9 cellular contexts compared by ENCODE assay signal in the genomic region with DNA sequence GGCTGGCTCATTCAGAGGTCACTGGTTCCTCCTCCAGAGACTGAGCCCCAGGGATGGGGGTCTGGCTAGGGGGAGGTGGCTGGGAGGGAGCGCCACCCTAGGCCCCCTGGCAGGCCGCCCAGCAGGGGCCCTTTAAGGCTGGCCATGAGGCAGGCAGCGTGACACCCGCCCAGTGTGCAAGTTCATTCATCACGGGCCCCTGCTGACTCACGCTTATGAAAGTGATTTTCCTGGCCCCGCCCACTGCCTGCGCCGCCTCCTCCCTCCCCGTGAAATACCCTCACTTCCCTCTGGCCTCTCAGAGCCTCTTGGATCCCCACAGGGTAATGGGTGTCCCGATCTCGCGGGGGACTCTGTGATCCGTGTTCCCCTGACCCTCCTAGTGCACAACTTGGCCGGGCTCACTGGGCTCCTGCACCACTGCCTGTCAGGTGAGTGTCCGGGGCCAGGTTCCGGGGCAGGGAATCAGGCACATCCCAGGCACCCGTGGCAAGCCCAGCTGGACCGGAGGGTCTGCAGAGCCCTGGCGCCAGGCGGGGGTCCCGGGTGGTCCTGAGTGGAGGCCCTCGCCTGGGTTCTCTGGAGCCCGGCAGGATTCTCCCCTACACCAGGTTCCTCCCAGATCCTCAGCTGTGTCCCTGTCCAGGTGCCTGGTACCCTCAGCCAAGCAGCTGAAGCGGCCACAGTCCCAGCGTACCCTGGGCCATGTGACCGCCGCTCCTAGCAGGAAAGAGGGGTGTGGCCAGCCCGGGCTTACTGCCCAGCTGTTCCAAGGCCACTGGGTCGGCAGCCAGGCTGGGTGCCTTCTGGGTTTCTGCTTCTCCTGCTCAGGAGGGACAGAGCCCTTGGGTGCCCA. TPM values are rescaled to one million over a fixed set of nuclear protein-coding genes. Genes with fewer than 3 reads are reported as not detected.
DNase-seq lines count a peak whose midpoint lies in the region; ATAC-seq and TF ChIP-seq lines count a peak whose summit lies in the region.
"Had no signal": no experiment of that assay in that cellular context is flagged by ENCODE, and none has a peak within 500 bp of the region (broad histone marks: within the 10 kb centered on the region; RNA-seq: fewer than 3 reads in every experiment).

A gene with protein sequence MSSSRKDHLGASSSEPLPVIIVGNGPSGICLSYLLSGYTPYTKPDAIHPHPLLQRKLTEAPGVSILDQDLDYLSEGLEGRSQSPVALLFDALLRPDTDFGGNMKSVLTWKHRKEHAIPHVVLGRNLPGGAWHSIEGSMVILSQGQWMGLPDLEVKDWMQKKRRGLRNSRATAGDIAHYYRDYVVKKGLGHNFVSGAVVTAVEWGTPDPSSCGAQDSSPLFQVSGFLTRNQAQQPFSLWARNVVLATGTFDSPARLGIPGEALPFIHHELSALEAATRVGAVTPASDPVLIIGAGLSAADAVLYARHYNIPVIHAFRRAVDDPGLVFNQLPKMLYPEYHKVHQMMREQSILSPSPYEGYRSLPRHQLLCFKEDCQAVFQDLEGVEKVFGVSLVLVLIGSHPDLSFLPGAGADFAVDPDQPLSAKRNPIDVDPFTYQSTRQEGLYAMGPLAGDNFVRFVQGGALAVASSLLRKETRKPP (plus strand): TSS at position 301 of the 856 bp plus-strand sequence. CDS start 4,432 bp downstream, outside the sequence.

- H3K27ac Mint-ChIP-seq in CD4-positive, alpha-beta memory T cell = peak within 1 kb of the TSS in 2 of 7 donors; percentile 43 to 50

- peaks cover 0 to 8% (median 4%) of the 10 kb centered on the region in 4 donors for H3K4me1 Mint-ChIP-seq in CD4-positive, alpha-beta memory T cell
- H3K4me1 Mint-ChIP-seq: central memory CD8-positive, alpha-beta T cell had no signal

- peaks cover 10 to 15% of the 10 kb centered on the region in 2 donors for H3K27me3 Mint-ChIP-seq in CD4-positive, alpha-beta memory T cell

- no peak within 1 kb of the TSS for H3K9ac ChIP-seq in OCI-LY1 (ENCODE audit: low read length)
- peak within 1 kb of the TSS; percentile 81 for H3K9ac ChIP-seq in mucosa of stomach (ENCODE audit: low read length)

- 0 to 1% methylated on average over 29 to 30 of the region's 30 CpGs for WGBS in esophagus, 2 donors

- no peaks in the 10 kb centered on the region for H3K27me3 ChIP-seq in CD4-positive, alpha-beta memory T cell (ENCODE audit: insufficient read depth, low read length)
- no peaks in the 10 kb centered on the region for H3K27me3 ChIP-seq in OCI-LY1 (ENCODE audit: insufficient read depth, low read length)
- no peaks in the 10 kb centered on the region for H3K27me3 ChIP-seq in esophagus (ENCODE audit: control insufficient read depth in 1 of 2, insufficient read depth in 2 of 2, low read length in 2 of 2)
- H3K27me3 ChIP-seq in mucosa of stomach (ENCODE audit: control insufficient read depth, insufficient read depth, low read length) = no peaks in the 10 kb centered on the region

- POLR2A ChIA-PET in CD4-positive, alpha-beta memory T cell (lab: Charles Lee; ENCODE audit: partially characterized antibody) = interaction anchor here (1.4 kb wide), 1 partner anchor 234 kb away, joined by 3 read pairs; no protein-coding TSS in a partner anchor

- no peaks in the 10 kb centered on the region for H3K36me3 Mint-ChIP-seq in CD4-positive, alpha-beta memory T cell

- H3K9me2 ChIP-seq in OCI-LY1 (ENCODE audit: low read depth, low read length) = no peaks in the 10 kb centered on the region

- H3K4me3 Mint-ChIP-seq in CD4-positive, alpha-beta memory T cell = peak within 1 kb of the TSS in 7 of 8 donors; percentile 32 to 79 (median 66)
- H3K4me3 Mint-ChIP-seq: central memory CD8-positive, alpha-beta T cell had no signal

- no peaks in the 10 kb centered on the region for H3F3A ChIP-seq in OCI-LY1 (ENCODE audit: insufficient read depth, low read length)

- no peaks in the 10 kb centered on the region for H4K20me1 ChIP-seq in OCI-LY1 (ENCODE audit: insufficient read depth, low read length)

- no peak for TF ChIP-seq CTCF in OCI-LY1 (IDR thresholded peaks at IDR 0.05; ENCODE audit: low read length)

- H3K4me2 ChIP-seq in OCI-LY1 (ENCODE audit: low read length) = peak within 1 kb of the TSS; percentile 44; the same call in 1 of the 2 replicates

- peak; percentile 95 for ATAC-seq in GM19463 (IDR thresholded peaks at IDR 0.05; ENCODE audit: unreplicated experiment)

- intact Hi-C loops in CD4-positive, alpha-beta memory T cell (cut with micrococcal nuclease) = no loop called here

- no peak within 1 kb of the TSS for H3K27ac ChIP-seq in CD4-positive, alpha-beta memory T cell (ENCODE audit: low read depth, low read length)
- H3K27ac ChIP-seq in OCI-LY1 (ENCODE audit: low read depth, low read length, poor library complexity, severe bottlenecking) (no peak within 1 kb of the TSS), esophagus (ENCODE audit: low read depth in 2 of 2, low read length in 1 of 2) (peak within 1 kb of the TSS; percentile 94 to 96)

- H3K9me3 ChIP-seq in CD4-positive, alpha-beta memory T cell (ENCODE audit: control insufficient read depth in 1 of 2, low read length in 2 of 2) = no peaks in the 10 kb centered on the region
- H3K9me3 ChIP-seq in OCI-LY1 (ENCODE audit: low read length) (no peaks in the 10 kb centered on the region), esophagus (ENCODE audit: control insufficient read depth in 2 of 2, insufficient read depth in 1 of 2, low read depth in 1 of 2, low read length in 1 of 2) (no peaks in the 10 kb centered on the region), mucosa of stomach (ENCODE audit: control insufficient read depth, low read length) (no peaks in the 10 kb centered on the region)

- CTCF ChIA-PET in CD4-positive, alpha-beta memory T cell (lab: Charles Lee; ENCODE audit: partially characterized antibody) = interaction anchor here (1.0 kb wide), 1 partner anchor 223 kb away, joined by 3 read pairs; no protein-coding TSS in a partner anchor

- H2AFZ ChIP-seq in OCI-LY1 (ENCODE audit: low read length) = no peak within 1 kb of the TSS

- H3K36me3 ChIP-seq in CD4-positive, alpha-beta memory T cell (ENCODE audit: insufficient read depth, low read length) = no peaks in the 10 kb centered on the region
- H3K36me3 ChIP-seq in OCI-LY1 (ENCODE audit: insufficient read depth, low read length) (no peaks in the 10 kb centered on the region), esophagus (ENCODE audit: control insufficient read depth in 2 of 2, insufficient read depth in 2 of 2, low read length in 1 of 2) (peaks cover 0 to 2% of the 10 kb centered on the region in 2 donors), mucosa of stomach (ENCODE audit: control insufficient read depth, insufficient read depth, low read length) (no peaks in the 10 kb centered on the region)

- H3K4me3 ChIP-seq in CD4-positive, alpha-beta memory T cell (ENCODE audit: low read length in 2 of 2) = no peak within 1 kb of the TSS
- H3K4me3 ChIP-seq in OCI-LY1 (ENCODE audit: low read depth, low read length, poor library complexity, severe bottlenecking) (peak within 1 kb of the TSS; percentile 28), esophagus (ENCODE audit: low read depth in 1 of 2, low read length in 2 of 2) (peak within 1 kb of the TSS; percentile 55 to 70), mucosa of stomach (ENCODE audit: low read length) (peak within 1 kb of the TSS; percentile 84)

- peaks cover 10% of the 10 kb centered on the region for H3K4me1 ChIP-seq in CD4-positive, alpha-beta memory T cell (ENCODE audit: insufficient read depth, low read length)
- H3K4me1 ChIP-seq in OCI-LY1 (ENCODE audit: insufficient read depth, low read length, severe bottlenecking) (peaks cover 3% of the 10 kb centered on the region), esophagus (ENCODE audit: control insufficient read depth in 2 of 2, insufficient read depth in 2 of 2, low read length in 1 of 2) (peaks cover 0 to 14% of the 10 kb centered on the region in 2 donors), mucosa of stomach (ENCODE audit: control insufficient read depth, insufficient read depth, low read length) (peaks cover 41% of the 10 kb centered on the region)

- no peaks in the 10 kb centered on the region for H3K9me3 Mint-ChIP-seq in CD4-positive, alpha-beta memory T cell
- H3K9me3 Mint-ChIP-seq: central memory CD8-positive, alpha-beta T cell had no signal

- H3K79me2 ChIP-seq in OCI-LY1 (ENCODE audit: insufficient read depth, low read length) = no peaks in the 10 kb centered on the region

- peak in 3 of 5 donors; percentile 13 to 59 (median 21) for DNase-seq in CD4-positive, alpha-beta memory T cell
- DNase-seq in HPDE6-E6E7 (ENCODE audit: extremely low spot score) (peak; percentile 96), activated T-cell treated with anti-CD3 and anti-CD28 coated beads for 4 hours (peak; percentile 73)
- peak; percentile 59 to 70 for DNase-seq in stimulated activated CD8-positive, alpha-beta memory T cell treated with anti-CD3 and anti-CD28 coated beads, Interleukin-7, amount 100 ng/mL, for 4 hours (ENCODE audit: low read depth in 2 of 2)

RNA-seq across cellular contexts. Expression of the gene that starts here (rescaled TPM):
- total RNA-seq in CD4-positive, alpha-beta memory T cell = 1 to 10 TPM; 1.1 to 1.2 TPM
- polyA plus RNA-seq in CD4-positive, alpha-beta memory T cell = under 1 TPM in 1 of 2 donors, not detected in 1; 0.28 TPM
- 1 to 10 TPM; 6.0 to 8.3 TPM for polyA plus RNA-seq in esophagus

Comparison
In these comparisons a context has a peak if more than half of its experiments do, and no peak if none do; other contexts are left out.
1. RNA of the gene that starts here (polyA plus RNA-seq): 6.0 to 8.3 TPM in esophagus; 0.28 TPM in CD4-positive, alpha-beta memory T cell; every median in the first group is over 4 times any median in the second.
2. DNase-seq: peak in every context shown above with its lines; median percentile 96 in HPDE6-E6E7; 73 in activated T-cell treated with anti-CD3 and anti-CD28 coated beads for 4 hours; 64 in stimulated activated CD8-positive, alpha-beta memory T cell treated with anti-CD3 and anti-CD28 coated beads, Interleukin-7, amount 100 ng/mL, for 4 hours; 21 in CD4-positive, alpha-beta memory T cell.
3. H3K27ac ChIP-seq: peak in esophagus (2 of 2); none in CD4-positive, alpha-beta memory T cell (single experiment) and OCI-LY1 (single experiment).
4. H3K4me3 ChIP-seq: peak in OCI-LY1 (single experiment), esophagus (2 of 2) and mucosa of stomach (single experiment); none in CD4-positive, alpha-beta memory T cell (0 of 2).